Comparison of ENCODE assay signal across 1 cellular context in the genomic region with DNA sequence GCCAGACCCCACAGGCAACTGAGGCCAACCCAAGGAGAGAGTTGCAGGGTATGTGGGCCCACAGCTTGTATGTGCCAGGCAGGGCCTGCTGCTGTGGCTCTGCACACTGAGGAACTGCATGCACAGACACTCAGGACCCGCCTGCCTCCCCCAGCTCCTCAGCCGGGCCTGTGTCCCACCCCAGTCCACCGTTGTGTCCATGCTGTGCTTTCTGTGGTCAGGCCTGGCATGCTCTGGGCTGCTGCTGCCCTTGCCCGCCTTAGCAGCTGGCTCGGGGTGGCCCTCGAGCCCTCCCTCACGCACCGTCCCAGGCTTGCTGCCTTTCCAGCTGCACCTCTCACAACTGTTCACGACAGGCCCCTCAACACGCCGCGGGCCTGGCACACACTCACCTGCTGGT.
TF ChIP-seq lines count a peak whose summit lies in the region.

No MANE protein-coding gene starts in this region.

TF ChIP-seq in K562, 482 proteins besides CTCF, POLR2A, EP300 and RAD21 (continued from another document):
- TF ChIP-seq PBX2 (CRISPR knock-in tag; IDR thresholded peaks at IDR 0.05; ENCODE audit: low read depth) (no peak), PBX2 (tag; conservative IDR thresholded peaks at IDR 0.05; ENCODE audit: low read depth) (no peak), KLF13 (tag; IDR thresholded peaks at IDR 0.05; ENCODE audit: borderline replicate concordance, low read depth) (no peak), E2F3 (CRISPR knock-in tag; IDR thresholded peaks at IDR 0.05) (no peak), POLR2G (IDR thresholded peaks at IDR 0.05; ENCODE audit: low read depth, low read length) (peak; percentile 65), ARID3B (CRISPR knock-in tag; IDR thresholded peaks at IDR 0.05; ENCODE audit: borderline replicate concordance) (no peak), RBFOX2 (IDR thresholded peaks at IDR 0.05; ENCODE audit: low read depth, low read length) (peak; percentile 60), SMARCA4 (IDR thresholded peaks at IDR 0.05) (no peak), MAX (CRISPR knock-in tag; IDR thresholded peaks at IDR 0.05) (no peak), NR1H2 (CRISPR knock-in tag; IDR thresholded peaks at IDR 0.05) (no peak)
